In genomic region chr10:88450201-88450600, GRCh38 we compare ENCODE assay signal across 19 cellular contexts.
A peak's percentile ranks its signal among the peaks of the same experiment; 100 is the strongest.
DNase-seq lines count a peak whose midpoint lies in the region; TF ChIP-seq lines count a peak whose summit lies in the region.
"Had no signal": no experiment of that assay in that cellular context is flagged by ENCODE, and none has a peak within 500 bp of the region (broad histone marks: within the 10 kb centered on the region; RNA-seq: fewer than 3 reads in every experiment).

No MANE protein-coding gene starts in this region.

- no peak for DNase-seq in MCF 10A (ENCODE audit: unreplicated experiment)
- DNase-seq in mammary epithelial cell, result no peak
- peak; percentile 72 for DNase-seq in endodermal cell
- no peak for DNase-seq in nephron progenitor cell
- DNase-seq in CD14-positive monocyte (ENCODE audit: low spot score), result no peak
- DNase-seq in MM.1S, result no peak
- DNase-seq in HT-29 (ENCODE audit: low spot score), result no peak
- DNase-seq: AML-193; CD4-positive, alpha-beta memory T cell; DMS153; DMS79; GF-D8; GM23248; HCEC 1CT; IMR-90 had no signal

- H3K27ac Mint-ChIP-seq in MCF 10A (ENCODE audit: low read depth, unreplicated experiment) (peak overlapping the region; percentile 36), endodermal cell (no peak overlapping the region), nephron progenitor cell (peak overlapping the region; percentile 17), CD14-positive monocyte (no peak overlapping the region)

- H3F3A ChIP-seq in MM.1S (ENCODE audit: insufficient read depth, low read length), result no peaks in the 10 kb centered on the region

- H3K36me3 Mint-ChIP-seq in MCF 10A (ENCODE audit: insufficient read depth, unreplicated experiment), result no peaks in the 10 kb centered on the region
- no peaks in the 10 kb centered on the region for H3K36me3 Mint-ChIP-seq in endodermal cell (ENCODE audit: low read depth)
- no peaks in the 10 kb centered on the region for H3K36me3 Mint-ChIP-seq in nephron progenitor cell (ENCODE audit: low read depth)
- H3K36me3 Mint-ChIP-seq in CD14-positive monocyte, result no peaks in the 10 kb centered on the region
- H3K36me3 Mint-ChIP-seq: CD4-positive, alpha-beta memory T cell had no signal

- H3K36me3 ChIP-seq in mammary epithelial cell (ENCODE audit: insufficient read depth, low read length) (no peaks in the 10 kb centered on the region), endodermal cell (ENCODE audit: control insufficient read depth, insufficient read depth, low read length) (no peaks in the 10 kb centered on the region), MM.1S (replicated peaks; ENCODE audit: insufficient read depth, low read length) (no peaks in the 10 kb centered on the region)

- H3K79me2 ChIP-seq in mammary epithelial cell (ENCODE audit: insufficient read depth, low read length) (no peaks in the 10 kb centered on the region), MM.1S (ENCODE audit: low read length) (no peaks in the 10 kb centered on the region)

- H3K4me3 Mint-ChIP-seq in MCF 10A (ENCODE audit: unreplicated experiment), result no peak overlapping the region
- no peak overlapping the region for H3K4me3 Mint-ChIP-seq in endodermal cell
- H3K4me3 Mint-ChIP-seq in nephron progenitor cell, result no peak overlapping the region
- no peak overlapping the region for H3K4me3 Mint-ChIP-seq in CD14-positive monocyte
- H3K4me3 Mint-ChIP-seq: CD4-positive, alpha-beta memory T cell had no signal

- H3K9me2 ChIP-seq in MM.1S (replicated peaks; ENCODE audit: insufficient read depth, low read length), result no peaks in the 10 kb centered on the region

- CTCF ChIA-PET in MCF 10A (lab: Yijun Ruan, JAX) (no interaction called here), mammary epithelial cell (lab: Charles Lee; ENCODE audit: low non-redundant PET) (no interaction called here)

- POLR2A ChIA-PET in MCF 10A (lab: Yijun Ruan, JAX), result no interaction called here

- no peaks in the 10 kb centered on the region for H3K4me1 ChIP-seq in mammary epithelial cell (ENCODE audit: insufficient read depth, low read length)
- peaks cover 7% of the 10 kb centered on the region for H3K4me1 ChIP-seq in endodermal cell (ENCODE audit: control insufficient read depth, insufficient read depth, low read length)
- H3K4me1 ChIP-seq in MM.1S (ENCODE audit: low read length), result no peaks in the 10 kb centered on the region
- H3K4me1 ChIP-seq: A549 had no signal

- H3K4me3 ChIP-seq in mammary epithelial cell (replicated peaks in 1 of 3; ENCODE audit: insufficient read depth in 1 of 3, low read depth in 2 of 3, low read length in 3 of 3) (no peak overlapping the region), endodermal cell (ENCODE audit: low read length) (no peak overlapping the region), MM.1S (ENCODE audit: low read length) (no peak overlapping the region)
- H3K4me3 ChIP-seq: A549, GM23248 had no signal

- H3K9me3 Mint-ChIP-seq in MCF 10A (ENCODE audit: unreplicated experiment) (no peaks in the 10 kb centered on the region), endodermal cell (peaks cover 10% of the 10 kb centered on the region), nephron progenitor cell (peaks cover 5% of the 10 kb centered on the region), CD14-positive monocyte (peaks cover 0 to 6% (median 3%) of the 10 kb centered on the region in 7 donors)

- in situ Hi-C loops in mammary epithelial cell (cut with MboI; ENCODE audit: low sequenced_read_pairs in 2 of 2), result no loop called here

- H3K4me2 ChIP-seq in mammary epithelial cell (ENCODE audit: insufficient read depth, low read depth, low read length) (no peak overlapping the region), MM.1S (ENCODE audit: low read depth, low read length) (no peak overlapping the region)
- H3K4me2 ChIP-seq: A549 had no signal

- no peaks in the 10 kb centered on the region for H3K27me3 Mint-ChIP-seq in MCF 10A (ENCODE audit: insufficient read depth, unreplicated experiment)
- peaks cover 46% of the 10 kb centered on the region for H3K27me3 Mint-ChIP-seq in endodermal cell (ENCODE audit: insufficient read depth)
- peaks cover 3% of the 10 kb centered on the region for H3K27me3 Mint-ChIP-seq in nephron progenitor cell (ENCODE audit: low read depth, poor library complexity)
- H3K27me3 Mint-ChIP-seq in CD14-positive monocyte (ENCODE audit: low read depth in 3 of 3), result peaks cover 0 to 6% (median 0%) of the 10 kb centered on the region in 3 donors
- H3K27me3 Mint-ChIP-seq: CD4-positive, alpha-beta memory T cell had no signal

- H4K20me1 ChIP-seq in mammary epithelial cell (ENCODE audit: insufficient read depth, low read length) (no peaks in the 10 kb centered on the region), MM.1S (ENCODE audit: insufficient read depth, low read length) (no peaks in the 10 kb centered on the region)

- H3K27ac ChIP-seq in mammary epithelial cell (ENCODE audit: insufficient read depth, low read depth, low read length), result no peak overlapping the region
- H3K27ac ChIP-seq in endodermal cell (ENCODE audit: low read depth, low read length), result no peak overlapping the region
- H3K27ac ChIP-seq in MM.1S (ENCODE audit: low read length), result no peak overlapping the region
- H3K27ac ChIP-seq: 22Rv1, A549, C4-2B, GM23248, HL-60 had no signal

- no peak for TF ChIP-seq CTCF in MCF 10A (IDR thresholded peaks at IDR 0.05; ENCODE audit: unreplicated experiment)
- no peak for TF ChIP-seq CTCF in mammary epithelial cell (conservative IDR thresholded peaks at IDR 0.05 in 1 of 2, IDR thresholded peaks at IDR 0.05 in 1 of 2; ENCODE audit: extremely low read depth in 1 of 2, insufficient read depth in 1 of 2, low read depth in 1 of 2, low read length in 2 of 2)
- no peak for TF ChIP-seq CTCF in endodermal cell (conservative IDR thresholded peaks at IDR 0.05)
- TF ChIP-seq CTCF in nephron progenitor cell (IDR thresholded peaks at IDR 0.05), result no peak
- TF ChIP-seq CTCF in CD14-positive monocyte (IDR thresholded peaks at IDR 0.05), result no peak
- TF ChIP-seq CTCF in MM.1S (IDR thresholded peaks at IDR 0.05; ENCODE audit: low read length), result no peak

- BruUV-seq in MCF 10A (replicated peaks; lab: Mats Ljungman, UMichigan) (no TSS peak), mammary epithelial cell (replicated peaks; lab: Mats Ljungman, UMichigan) (no TSS peak)

- H3K9me3 ChIP-seq in mammary epithelial cell (replicated peaks; ENCODE audit: insufficient read depth, low read length) (no peaks in the 10 kb centered on the region), endodermal cell (ENCODE audit: control insufficient read depth, low read length) (no peaks in the 10 kb centered on the region), MM.1S (replicated peaks; ENCODE audit: insufficient read depth, low read length) (no peaks in the 10 kb centered on the region)
- H3K9me3 ChIP-seq: A549 had no signal

- H3K27me3 ChIP-seq in mammary epithelial cell (ENCODE audit: insufficient read depth, low read length) (no peaks in the 10 kb centered on the region), endodermal cell (ENCODE audit: control insufficient read depth, insufficient read depth, low read length, poor library complexity, severe bottlenecking) (peaks cover 8% of the 10 kb centered on the region), MM.1S (replicated peaks; ENCODE audit: insufficient read depth, low read length) (no peaks in the 10 kb centered on the region)

- H3K9ac ChIP-seq in mammary epithelial cell (ENCODE audit: insufficient read depth, low read length) (no peak overlapping the region), endodermal cell (ENCODE audit: extremely low read depth, low read length, poor library complexity, severe bottlenecking) (no peak overlapping the region), MM.1S (ENCODE audit: low read length) (no peak overlapping the region)
- H3K9ac ChIP-seq: GM23248 had no signal

- no peak overlapping the region for H2AFZ ChIP-seq in mammary epithelial cell (ENCODE audit: low read depth, low read length)
- no peak overlapping the region for H2AFZ ChIP-seq in MM.1S (ENCODE audit: low read length)
- H2AFZ ChIP-seq: GM23248 had no signal

- intact Hi-C loops in MCF 10A (cut with micrococcal nuclease), result no loop called here
- intact Hi-C loops in mammary epithelial cell (cut with micrococcal nuclease), result no loop called here
- intact Hi-C loops in CD14-positive monocyte (cut with micrococcal nuclease), result no loop called here

- dilution Hi-C loops in mammary epithelial cell (cut with HindIII; ENCODE audit: low sequenced_read_pairs), result no loop called here

- no peaks in the 10 kb centered on the region for H3K4me1 Mint-ChIP-seq in MCF 10A (ENCODE audit: insufficient read depth, unreplicated experiment)
- H3K4me1 Mint-ChIP-seq in endodermal cell, result peaks cover 14% of the 10 kb centered on the region
- peaks cover 18% of the 10 kb centered on the region for H3K4me1 Mint-ChIP-seq in nephron progenitor cell
- peaks cover 1% of the 10 kb centered on the region for H3K4me1 Mint-ChIP-seq in CD14-positive monocyte
- H3K4me1 Mint-ChIP-seq: CD4-positive, alpha-beta memory T cell had no signal

- WGBS in mammary epithelial cell (ENCODE audit: low coverage, missing lambda C conversion rate), result 78% methylated on average over 1 of the region's 1 CpG
- 87% methylated on average over 1 of the region's 1 CpG; no CpG with 5 or more reads in 1 of the 2 experiments for WGBS in endodermal cell (ENCODE audit: insufficient coverage in 1 of 2, insufficient read length in 1 of 2), 2 experiments

Comparison
In these comparisons a context has a peak if more than half of its experiments do, and no peak if none do; other contexts are left out.
1. H3K27ac Mint-ChIP-seq: peak in MCF 10A (single experiment) and nephron progenitor cell (single experiment); none in endodermal cell (single experiment) and CD14-positive monocyte (0 of 7).